ENCODE assay signal across 8 cellular contexts in the genomic region with DNA sequence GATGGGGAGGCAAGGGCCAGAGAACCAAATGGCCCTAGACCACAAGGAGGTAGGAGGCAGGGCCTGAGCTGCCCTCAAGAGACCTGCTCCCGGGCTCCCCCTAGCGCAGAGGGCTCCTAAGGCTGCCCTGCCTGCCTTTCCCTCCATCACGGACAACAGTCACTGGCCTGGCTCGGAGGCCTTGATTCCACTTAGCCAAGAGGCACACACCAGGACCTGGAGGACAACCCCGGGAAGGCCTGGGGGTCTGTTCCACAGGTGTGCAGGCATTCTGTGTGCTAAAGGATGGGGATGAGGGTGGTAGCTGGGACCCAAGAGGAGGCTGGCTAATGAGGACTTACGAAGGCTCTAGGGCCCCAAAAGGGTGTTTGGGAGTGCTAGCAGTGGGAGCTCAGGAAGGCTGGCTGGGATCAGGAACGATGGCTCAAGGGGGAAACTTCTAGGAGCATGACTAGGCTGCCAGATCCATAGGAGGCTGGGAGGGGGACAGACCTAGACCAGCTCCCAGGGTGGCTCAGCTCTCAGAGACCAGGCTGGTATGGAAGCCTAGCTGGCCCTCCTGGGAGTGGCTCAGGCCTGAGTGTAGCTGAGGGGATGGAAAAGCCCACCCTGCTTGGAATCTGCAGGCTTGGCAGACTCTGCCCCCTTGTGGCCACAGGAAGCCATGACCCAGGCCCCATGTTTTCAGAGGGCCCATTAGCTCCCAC.
DNase-seq lines count a peak whose midpoint lies in the region; TF ChIP-seq lines count a peak whose summit lies in the region.

No MANE protein-coding gene starts in this region.

- peak; percentile 76 for TF ChIP-seq CTCF in VCaP (conservative IDR thresholded peaks at IDR 0.05)

- H3K27ac ChIP-seq in VCaP: peak overlapping the region; percentile 95

- DNase-seq in activated CD4-positive, alpha-beta T cell treated with anti-CD3 and anti-CD28 coated beads for 24 hours (ENCODE audit: low read depth in 2 of 2): peak; percentile 30 to 51
- no peak for DNase-seq in activated CD4-positive, alpha-beta T cell treated with anti-CD3 and anti-CD28 coated beads for 1 hour
- DNase-seq in NCI-H2107 (lab: John Stamatoyannopoulos, UW): peak; percentile 52
- DNase-seq in cerebellar cortex (ENCODE audit: low spot score): peak; percentile 59
- peak; percentile 63 for DNase-seq in kidney tubule cell (ENCODE audit: low spot score)
- DNase-seq in stimulated activated CD8-positive, alpha-beta memory T cell treated with anti-CD3 and anti-CD28 coated beads, Interleukin-12 subunit alpha, Interleukin-12 subunit beta, amount 100 ng/mL, for 1 hour (ENCODE audit: low read depth): peak; percentile 32
- DNase-seq in globus pallidus (ENCODE audit: low spot score): no peak

Comparison
In these comparisons a context has a peak if more than half of its experiments do, and no peak if none do; other contexts are left out.
1. DNase-seq: peak in activated CD4-positive, alpha-beta T cell treated with anti-CD3 and anti-CD28 coated beads for 24 hours (2 of 2), NCI-H2107 (single experiment), cerebellar cortex (single experiment), kidney tubule cell (single experiment) and stimulated activated CD8-positive, alpha-beta memory T cell treated with anti-CD3 and anti-CD28 coated beads, Interleukin-12 subunit alpha, Interleukin-12 subunit beta, amount 100 ng/mL, for 1 hour (single experiment); none in activated CD4-positive, alpha-beta T cell treated with anti-CD3 and anti-CD28 coated beads for 1 hour (single experiment) and globus pallidus (single experiment).